33 cellular contexts compared by ENCODE assay signal in genomic region chr10:131451407-131452015, GRCh38.
"Had no signal": no experiment of that assay in that cellular context is flagged by ENCODE, and none has a peak within 500 bp of the region (broad histone marks: within the 10 kb centered on the region; RNA-seq: fewer than 3 reads in every experiment).

No MANE protein-coding gene starts in this region.

- H3K4me3 ChIP-seq: PC-9 had no signal

- H3K27ac ChIP-seq: PC-9, RWPE1, VCaP had no signal

- H3K4me2 ChIP-seq: PC-9 had no signal

- ATAC-seq: activated CD8-positive, alpha-beta memory T cell treated with anti-CD3 and anti-CD28 coated beads, Interleukin-2, amount 10 ng/mL, durations not matched to agents 7 days and 5 days; activated naive CD8-positive, alpha-beta T cell treated with anti-CD3 and anti-CD28 coated beads, Interleukin-2, amount 50 U/mL, for 24 hours; Right ventricle myocardium inferior; SK-N-SH treated with all-trans-retinoic acid at 6 μM for 48 hours; T-cell; T-helper 17 cell had no signal

- H3K4me1 Mint-ChIP-seq: activated B cell treated with CpG ODN at 0.5 μM for 24 hours; activated CD4-positive, alpha-beta memory T cell treated with anti-CD3 and anti-CD28 coated beads, Interleukin-2, amount 10 ng/mL, durations not matched to agents 7 days and 5 days; activated CD8-positive, alpha-beta memory T cell treated with anti-CD3 and anti-CD28 coated beads, Interleukin-2, amount 10 ng/mL, durations not matched to agents 7 days and 5 days; activated naive CD8-positive, alpha-beta T cell treated with anti-CD3 and anti-CD28 coated beads, Interleukin-2, amount 50 U/mL, for 24 hours had no signal

- H3K4me3 Mint-ChIP-seq: activated B cell treated with CpG ODN at 0.5 μM for 24 hours; activated CD4-positive, alpha-beta memory T cell treated with anti-CD3 and anti-CD28 coated beads, Interleukin-2, amount 10 ng/mL, durations not matched to agents 7 days and 5 days; activated CD8-positive, alpha-beta memory T cell treated with anti-CD3 and anti-CD28 coated beads, Interleukin-2, amount 10 ng/mL, durations not matched to agents 7 days and 5 days; activated naive CD4-positive, alpha-beta T cell treated with anti-CD3 and anti-CD28 coated beads, Interleukin-2, amount 10 ng/mL, durations not matched to agents 7 days and 5 days; activated naive CD8-positive, alpha-beta T cell; activated naive CD8-positive, alpha-beta T cell treated with anti-CD3 and anti-CD28 coated beads, Interleukin-2, amount 50 U/mL, for 24 hours; brain; T-helper 17 cell had no signal

- H3K27ac Mint-ChIP-seq: activated B cell treated with CpG ODN at 0.5 μM for 24 hours; activated CD4-positive, alpha-beta memory T cell treated with anti-CD3 and anti-CD28 coated beads, Interleukin-2, amount 10 ng/mL, durations not matched to agents 7 days and 5 days; activated CD8-positive, alpha-beta memory T cell treated with anti-CD3 and anti-CD28 coated beads, Interleukin-2, amount 10 ng/mL, durations not matched to agents 7 days and 5 days; activated naive CD4-positive, alpha-beta T cell treated with anti-CD3 and anti-CD28 coated beads, Interleukin-2, amount 10 ng/mL, durations not matched to agents 7 days and 5 days; activated naive CD8-positive, alpha-beta T cell; activated naive CD8-positive, alpha-beta T cell treated with anti-CD3 and anti-CD28 coated beads, Interleukin-2, amount 50 U/mL, for 24 hours; T-cell; T-helper 17 cell had no signal

- H3K27me3 Mint-ChIP-seq: brain had no signal

- H3K36me3 Mint-ChIP-seq: activated CD8-positive, alpha-beta memory T cell treated with anti-CD3 and anti-CD28 coated beads, Interleukin-2, amount 10 ng/mL, durations not matched to agents 7 days and 5 days; activated naive CD4-positive, alpha-beta T cell treated with anti-CD3 and anti-CD28 coated beads, Interleukin-2, amount 10 ng/mL, durations not matched to agents 7 days and 5 days; activated naive CD8-positive, alpha-beta T cell; brain; T-cell had no signal

- FAIRE-seq: bronchial epithelial cell, RCC 7860 had no signal

- DNase-seq: activated B cell treated with CpG ODN at 0.5 μM for 24 hours; activated CD4-positive, alpha-beta memory T cell treated with anti-CD3 and anti-CD28 coated beads, Interleukin-2, amount 10 ng/mL, durations not matched to agents 7 days and 5 days; activated CD4-positive, alpha-beta T cell treated with anti-CD3 and anti-CD28 coated beads for 48 hours; activated CD4-positive, CD25-positive, alpha-beta regulatory T cell treated with anti-CD3 and anti-CD28 coated beads, Interleukin-2, amount 50 U/mL, for 72 hours; activated CD8-positive, alpha-beta memory T cell treated with anti-CD3 and anti-CD28 coated beads for 24 hours; activated CD8-positive, alpha-beta memory T cell treated with anti-CD3 and anti-CD28 coated beads, Interleukin-2, amount 10 ng/mL, durations not matched to agents 7 days and 5 days; activated CD8-positive, alpha-beta memory T cell treated with anti-CD3 and anti-CD28 coated beads, Interleukin-2, amount 50 U/mL, for 48 hours; activated effector memory CD4-positive, alpha-beta T cell treated with Interleukin-2 at 50 U/mL for 16 hours; activated naive CD4-positive, alpha-beta T cell treated with anti-CD3 and anti-CD28 coated beads, Interleukin-2, amount 10 ng/mL, durations not matched to agents 7 days and 5 days; activated naive CD8-positive, alpha-beta T cell treated with anti-CD3 and anti-CD28 coated beads, Interleukin-2, amount 50 U/mL, for 24 hours; activated T-cell treated with anti-CD3 and anti-CD28 coated beads, Interleukin-2, amount 50 U/mL, for 48 hours; anterior cingulate cortex; Karpas-422; KBM-7; NCI-H1105; NCI-H1417 treated with DMSO at 0.1 percent for 48 hours; NCI-H1930; NCI-H345; NCI-H524 treated with DMSO at 0.1 percent for 48 hours; NCI-H748 treated with DMSO at 0.1 percent for 48 hours; NK-92 treated with Interleukin-12 subunit alpha and Interleukin-12 subunit beta, amount 100 ng/mL, for 24 hours; PC-9; SIG-M5; T-cell; T-helper 17 cell had no signal

- H2AFZ ChIP-seq: PC-9 had no signal

- H3K9me3 Mint-ChIP-seq: activated B cell treated with CpG ODN at 0.5 μM for 24 hours; activated CD4-positive, alpha-beta memory T cell treated with anti-CD3 and anti-CD28 coated beads, Interleukin-2, amount 10 ng/mL, durations not matched to agents 7 days and 5 days; activated naive CD4-positive, alpha-beta T cell treated with anti-CD3 and anti-CD28 coated beads, Interleukin-2, amount 10 ng/mL, durations not matched to agents 7 days and 5 days; activated naive CD8-positive, alpha-beta T cell treated with anti-CD3 and anti-CD28 coated beads, Interleukin-2, amount 50 U/mL, for 24 hours; T-cell had no signal
